20 cellular contexts compared by ENCODE assay signal in the genomic region with DNA sequence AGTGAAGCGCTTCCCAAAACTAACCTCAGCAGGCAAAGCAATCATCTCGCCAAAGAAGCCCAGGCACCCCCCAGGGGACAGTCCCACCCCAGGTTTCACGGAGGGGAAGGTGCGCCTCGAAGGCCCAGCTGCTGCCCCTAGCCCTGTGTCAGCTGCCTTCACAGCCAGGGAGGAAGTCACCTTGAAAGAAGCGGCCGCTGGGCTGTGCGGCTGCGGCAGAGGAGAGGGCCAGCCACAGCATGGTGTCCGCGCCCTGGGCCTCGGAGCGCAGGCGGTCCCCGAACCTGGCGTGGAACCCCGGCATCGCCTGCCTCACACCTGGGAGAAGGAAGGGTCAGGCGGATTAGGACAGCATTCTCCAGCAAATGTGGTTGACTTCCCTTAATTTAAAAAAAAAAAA. TPM values are rescaled to one million over a fixed set of nuclear protein-coding genes. Genes with fewer than 3 reads are reported as not detected.
DNase-seq lines count a peak whose midpoint lies in the region; ATAC-seq and TF ChIP-seq lines count a peak whose summit lies in the region.
"Had no signal": no experiment of that assay in that cellular context is flagged by ENCODE, and none has a peak within 500 bp of the region (broad histone marks: within the 10 kb centered on the region; RNA-seq: fewer than 3 reads in every experiment).

No MANE protein-coding gene starts in this region.

- POLR2A ChIA-PET in SK-N-SH (lab: Yijun Ruan, JAX) = interaction anchor here (0.6 kb wide), 1 partner anchor 17 kb away, joined by 3 read pairs; no protein-coding TSS in a partner anchor

- TF ChIP-seq EP300 in SK-N-SH (IDR thresholded peaks at IDR 0.05; ENCODE audit: borderline replicate concordance in 1 of 2, low read depth in 1 of 2, low read length in 1 of 2) = no peak

- TF ChIP-seq POLR2A in testis (IDR thresholded peaks at IDR 0.05) = no peak

- DNase-seq in ascending aorta (ENCODE audit: low spot score in 2 of 2) = no peak
- peak; percentile 78 for DNase-seq in osteocyte (ENCODE audit: extremely low spot score, unreplicated experiment)
- DNase-seq in testis = no peak
- DNase-seq in NK-92 treated with Interleukin-12 subunit alpha and Interleukin-12 subunit beta, amount 100 ng/mL, for 24 hours (lab: John Stamatoyannopoulos, UW) = no peak
- no peak for DNase-seq in SK-N-SH
- DNase-seq: activated CD4-positive, alpha-beta T cell treated with anti-CD3 and anti-CD28 coated beads for 48 hours; activated naive CD4-positive, alpha-beta T cell treated with anti-CD3 and anti-CD28 coated beads, Interleukin-2, amount 50 U/mL, for 16 hours; head of caudate nucleus; Karpas-422; MV-4-11; NCI-H2171 treated with DMSO at 0.1 percent for 48 hours; NCI-H526; stimulated activated naive CD8-positive, alpha-beta T cell treated with anti-CD3 and anti-CD28 coated beads, Interleukin-15, amount 100 ng/mL, for 72 hours had no signal

- peaks cover 10% of the 10 kb centered on the region for H3K4me1 Mint-ChIP-seq in osteocyte (ENCODE audit: unreplicated experiment)

- no peak for ATAC-seq in HG02973 (IDR thresholded peaks at IDR 0.05; ENCODE audit: unreplicated experiment)
- ATAC-seq: natural killer cell treated with Interleukin-12 subunit alpha and Interleukin-12 subunit beta and Interleukin-15 and Interleukin-18, amount 100 ng/mL, for 72 hours; stimulated activated naive CD8-positive, alpha-beta T cell treated with anti-CD3 and anti-CD28 coated beads, Interleukin-15, amount 100 ng/mL, for 72 hours had no signal

- CTCF ChIA-PET in SK-N-SH (lab: Yijun Ruan, JAX) = no interaction called here

- H3F3A ChIP-seq in SK-N-SH (replicated peaks; ENCODE audit: insufficient read depth) = peaks cover 5% of the 10 kb centered on the region

- H3K27me3 ChIP-seq in HUES64 (ENCODE audit: insufficient read depth, low read length) (no peaks in the 10 kb centered on the region), ascending aorta (no peaks in the 10 kb centered on the region), testis (no peaks in the 10 kb centered on the region), SK-N-SH (ENCODE audit: insufficient read depth) (no peaks in the 10 kb centered on the region)
- H3K27me3 ChIP-seq: left lung had no signal

- H3K4me3 ChIP-seq in HUES64 (ENCODE audit: low read length) (no peak overlapping the region), ascending aorta (no peak overlapping the region), testis (no peak overlapping the region), SK-N-SH (ENCODE audit: low read depth in 2 of 2, low read length in 1 of 2) (no peak overlapping the region)
- H3K4me3 ChIP-seq: left lung, SK-N-MC had no signal

- H3K9me2 ChIP-seq in SK-N-SH = no peaks in the 10 kb centered on the region

- H3K36me3 ChIP-seq in HUES64 (ENCODE audit: insufficient read depth, low read length) (peaks cover 18% of the 10 kb centered on the region), ascending aorta (peaks cover 0 to 9% of the 10 kb centered on the region in 2 donors), testis (ENCODE audit: low read depth, missing control alignments) (no peaks in the 10 kb centered on the region), SK-N-SH (replicated peaks in 1 of 2; ENCODE audit: control insufficient read depth in 1 of 2, insufficient read depth in 2 of 2, low read length in 1 of 2) (peaks cover 10 to 16% of the 10 kb centered on the region in 2 experiments)

- no peak overlapping the region for H3K9ac ChIP-seq in HUES64 (ENCODE audit: low read depth, low read length)
- H3K9ac ChIP-seq in SK-N-SH = no peak overlapping the region
- H3K9ac ChIP-seq: parathyroid adenoma had no signal

- H3K4me1 ChIP-seq in HUES64 (ENCODE audit: insufficient read depth, low read length) (peaks cover 9% of the 10 kb centered on the region; the same call in 1 of the 2 replicates), ascending aorta (peaks cover 8 to 28% of the 10 kb centered on the region in 2 donors), testis (peaks cover 39% of the 10 kb centered on the region), SK-N-SH (ENCODE audit: control insufficient read depth in 1 of 2, insufficient read depth in 2 of 2, low read depth in 1 of 2, low read length in 1 of 2) (peaks cover 10% of the 10 kb centered on the region in 2 experiments; a peak in 3 of 4 replicates)

- H3K27ac ChIP-seq in HUES64 (ENCODE audit: low read depth, low read length) (peak overlapping the region; percentile 10; the same call in 1 of the 2 replicates), ascending aorta (peak overlapping the region; percentile 74 to 89), testis (peak overlapping the region; percentile 92 to 93), SK-N-SH (ENCODE audit: low read depth in 2 of 2, low read length in 1 of 2) (no peak overlapping the region)
- H3K27ac ChIP-seq: left lung, SK-N-MC had no signal

- no peaks in the 10 kb centered on the region for H3K27me3 Mint-ChIP-seq in osteocyte (ENCODE audit: unreplicated experiment)
- H3K27me3 Mint-ChIP-seq: natural killer cell treated with Interleukin-12 subunit alpha and Interleukin-12 subunit beta and Interleukin-15 and Interleukin-18, amount 100 ng/mL, for 72 hours; stimulated activated naive CD8-positive, alpha-beta T cell treated with anti-CD3 and anti-CD28 coated beads, Interleukin-15, amount 100 ng/mL, for 72 hours had no signal

- H3K36me3 Mint-ChIP-seq in osteocyte (ENCODE audit: unreplicated experiment) = peaks cover 10% of the 10 kb centered on the region
- H3K36me3 Mint-ChIP-seq: natural killer cell treated with Interleukin-12 subunit alpha and Interleukin-12 subunit beta and Interleukin-15 and Interleukin-18, amount 100 ng/mL, for 72 hours had no signal

- H3K9me3 ChIP-seq in HUES64 (ENCODE audit: insufficient read depth, low read depth, low read length) (no peaks in the 10 kb centered on the region), ascending aorta (no peaks in the 10 kb centered on the region), testis (no peaks in the 10 kb centered on the region), SK-N-SH (no peaks in the 10 kb centered on the region)
- H3K9me3 ChIP-seq: left lung had no signal

- TF ChIP-seq CTCF in ascending aorta (IDR thresholded peaks at IDR 0.05) (no peak), osteocyte (IDR thresholded peaks at IDR 0.05) (no peak), testis (IDR thresholded peaks at IDR 0.05) (no peak), SK-N-SH (IDR thresholded peaks at IDR 0.05) (no peak)

- no peaks in the 10 kb centered on the region for H4K20me1 ChIP-seq in SK-N-SH (ENCODE audit: insufficient read depth)

- no peaks in the 10 kb centered on the region for H3K79me2 ChIP-seq in SK-N-SH (ENCODE audit: insufficient read depth)
- H3K79me2 ChIP-seq: parathyroid adenoma had no signal

- intact Hi-C loops in ascending aorta (cut with DNase I) = no loop called here
- intact Hi-C loops in testis (cut with DNase I; ENCODE audit: low total_unique reads) = no loop called here

- H2AFZ ChIP-seq in SK-N-SH (ENCODE audit: low read depth) = no peak overlapping the region
- H2AFZ ChIP-seq: parathyroid adenoma had no signal

- WGBS in HUES64 = 93% methylated on average over 19 of the region's 19 CpGs
- WGBS in testis, 2 donors = 62 to 80% methylated on average over 10 to 17 of the region's 19 CpGs
- WGBS in SK-N-SH (ENCODE audit: low lambda C conversion rate) = 96% methylated on average over 8 of the region's 19 CpGs

- H3K27ac Mint-ChIP-seq in osteocyte (ENCODE audit: unreplicated experiment) = no peak overlapping the region
- H3K27ac Mint-ChIP-seq: natural killer cell treated with Interleukin-12 subunit alpha and Interleukin-12 subunit beta and Interleukin-15 and Interleukin-18, amount 100 ng/mL, for 72 hours had no signal

- no peak overlapping the region for H3K4me2 ChIP-seq in SK-N-SH

- no peak for TF ChIP-seq RAD21 in SK-N-SH (IDR thresholded peaks at IDR 0.05; ENCODE audit: low read length)

- H3K9me3 Mint-ChIP-seq in osteocyte (ENCODE audit: unreplicated experiment) = no peaks in the 10 kb centered on the region
- H3K9me3 Mint-ChIP-seq: natural killer cell treated with Interleukin-12 subunit alpha and Interleukin-12 subunit beta and Interleukin-15 and Interleukin-18, amount 100 ng/mL, for 72 hours; stimulated activated naive CD8-positive, alpha-beta T cell treated with anti-CD3 and anti-CD28 coated beads, Interleukin-15, amount 100 ng/mL, for 72 hours had no signal

- H3K4me3 Mint-ChIP-seq in osteocyte (ENCODE audit: unreplicated experiment) = no peak overlapping the region
- H3K4me3 Mint-ChIP-seq: CD14-positive monocyte; natural killer cell treated with Interleukin-12 subunit alpha and Interleukin-12 subunit beta and Interleukin-15 and Interleukin-18, amount 100 ng/mL, for 72 hours; stimulated activated naive CD8-positive, alpha-beta T cell treated with anti-CD3 and anti-CD28 coated beads, Interleukin-15, amount 100 ng/mL, for 72 hours had no signal

TF ChIP-seq in SK-N-SH, 30 proteins besides CTCF, POLR2A, EP300 and RAD21:
- TF ChIP-seq SIN3A (IDR thresholded peaks at IDR 0.05; ENCODE audit: borderline replicate concordance, low read depth, low read length) = no peak
- no peak for TF ChIP-seq GABPA (IDR thresholded peaks at IDR 0.05; ENCODE audit: low read depth)
- TF ChIP-seq MEF2A (IDR thresholded peaks at IDR 0.05; ENCODE audit: borderline replicate concordance, low read depth) = no peak
- TF ChIP-seq TAF1 (IDR thresholded peaks at IDR 0.05; ENCODE audit: borderline replicate concordance, low read depth, low read length) = no peak
- no peak for TF ChIP-seq CHD2 (IDR thresholded peaks at IDR 0.05; ENCODE audit: low read length, partially characterized antibody)
- TF ChIP-seq RXRA (IDR thresholded peaks at IDR 0.05; ENCODE audit: borderline replicate concordance, low read depth) = no peak
- no peak for TF ChIP-seq TEAD4 (IDR thresholded peaks at IDR 0.05; ENCODE audit: borderline replicate concordance, insufficient read depth)
- TF ChIP-seq MXI1 (IDR thresholded peaks at IDR 0.05; ENCODE audit: low read depth, low read length) = no peak

RNA-seq across cellular contexts. Expression of gene DHRS12, which starts 35.0 kb away (rescaled TPM):
- 7.9 TPM for polyA plus RNA-seq in HUES64 (2013, experiment 1 of 2)
- polyA plus RNA-seq in HUES64 (2013, experiment 2 of 2) = 10.1 TPM
- total RNA-seq in ascending aorta = 7.9 TPM
- total RNA-seq in osteocyte = 9.2 and 9.3 TPM in 2 replicates
- total RNA-seq in testis = 10 to 100 TPM; 11.4 to 16.8 TPM
- 15.9 TPM for polyA plus RNA-seq in testis (ENCODE audit: insufficient read depth, low read depth, low replicate concordance)
- 8.2 and 9.6 TPM in 2 replicates for polyA plus RNA-seq in SK-N-SH (2012; rRNA removed)
- polyA plus RNA-seq in SK-N-SH (2012; cell fraction: cytosol; rRNA removed) = 7.9 and 8.7 TPM in 2 replicates
- 16.4 and 17.1 TPM in 2 replicates for polyA plus RNA-seq in SK-N-SH (2012; cell fraction: nucleus; rRNA removed)

Comparison
In these comparisons a context has a peak if more than half of its experiments do, and no peak if none do; other contexts are left out.
1. H3K27ac ChIP-seq: peak in HUES64 (single experiment), ascending aorta (2 of 2) and testis (2 of 2); none in SK-N-SH (0 of 2).